14 cellular contexts compared by ENCODE assay signal in genomic region chr18:57475903-57476302, GRCh38.
"Had no signal": no experiment of that assay in that cellular context is flagged by ENCODE, and none has a peak within 500 bp of the region (broad histone marks: within the 10 kb centered on the region; RNA-seq: fewer than 3 reads in every experiment).

No MANE protein-coding gene starts in this region.

- DNase-seq: activated CD4-positive, alpha-beta T cell treated with anti-CD3 and anti-CD28 coated beads, Interleukin-2, amount 10 ng/mL, durations not matched to agents 7 days and 5 days; activated CD4-positive, CD25-positive, alpha-beta regulatory T cell; activated CD8-positive, alpha-beta memory T cell treated with anti-CD3 and anti-CD28 coated beads for 24 hours; activated naive CD4-positive, alpha-beta T cell treated with anti-CD3 and anti-CD28 coated beads, Interleukin-2, amount 50 U/mL, for 16 hours; activated T-cell treated with anti-CD3 and anti-CD28 coated beads for 4 hours; adrenal gland; central memory CD4-positive, alpha-beta T cell; cortex of kidney; effector CD8-positive, alpha-beta T cell; gastrocnemius medialis; pancreas; stimulated activated CD4-positive, alpha-beta T cell treated with anti-CD3 and anti-CD28 coated beads, Interleukin-2, amount 100 ng/mL, for 48 hours; stimulated activated naive CD4-positive, alpha-beta T cell treated with Interleukin-2 at 50 U/mL for 16 hours; T1000 had no signal

- H3K36me3 ChIP-seq: adrenal gland, gastrocnemius medialis had no signal

- H3K27ac ChIP-seq: adrenal gland, gastrocnemius medialis, pancreas had no signal

- FAIRE-seq: pancreas had no signal

- H3K27me3 ChIP-seq: adrenal gland, gastrocnemius medialis, pancreas had no signal

- H3K4me3 ChIP-seq: adrenal gland, gastrocnemius medialis, pancreas had no signal
